Comparison of ENCODE assay signal across 24 cellular contexts in the genomic region with DNA sequence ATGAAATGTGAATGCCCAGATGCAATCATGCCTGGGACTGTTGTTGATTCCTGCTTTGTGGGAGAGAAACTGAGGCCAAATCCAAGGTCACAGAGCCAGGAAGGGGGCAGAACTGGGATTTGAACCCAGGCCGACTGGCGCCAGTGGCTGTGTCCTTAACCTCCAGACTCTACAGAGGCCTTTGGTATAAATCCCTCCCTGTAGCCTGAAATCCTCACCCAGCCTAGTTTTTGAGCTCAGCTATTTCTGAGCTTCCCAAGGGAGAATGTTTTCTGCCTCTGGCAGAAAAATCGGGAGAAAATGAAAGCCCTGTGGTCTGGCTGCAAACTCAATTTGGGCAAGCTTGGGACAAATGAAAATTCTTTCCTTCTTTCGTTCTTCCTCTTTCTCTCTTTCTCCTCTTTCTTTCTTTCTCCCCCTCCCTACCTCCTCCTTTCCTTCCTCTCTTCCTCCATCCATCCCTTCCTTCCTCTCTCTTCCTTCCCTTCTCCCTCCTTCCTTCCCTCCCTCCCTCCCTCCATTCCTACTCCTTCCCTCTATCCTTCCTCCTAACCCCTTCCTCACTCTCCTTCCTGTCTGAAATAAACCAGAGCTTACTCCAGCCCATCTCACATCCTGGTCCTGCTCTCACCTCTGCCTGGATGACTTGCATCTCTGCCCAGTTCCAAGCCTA. TPM values are rescaled to one million over a fixed set of nuclear protein-coding genes. Genes with fewer than 3 reads are reported as not detected.
DNase-seq lines count a peak whose midpoint lies in the region; ATAC-seq and TF ChIP-seq lines count a peak whose summit lies in the region.
"Had no signal": no experiment of that assay in that cellular context is flagged by ENCODE, and none has a peak within 500 bp of the region (broad histone marks: within the 10 kb centered on the region; RNA-seq: fewer than 3 reads in every experiment).

No MANE protein-coding gene starts in this region.

- no peaks in the 10 kb centered on the region for H3K9me3 Mint-ChIP-seq in CD8-positive, alpha-beta memory T cell
- H3K9me3 Mint-ChIP-seq: activated naive CD8-positive, alpha-beta T cell treated with anti-CD3 and anti-CD28 coated beads for 36 hours; nephron progenitor cell had no signal

- H3K27ac ChIP-seq in left ventricle myocardium inferior (replicated peaks), result peak overlapping the region; percentile 16
- H3K27ac ChIP-seq in ascending aorta, result peak overlapping the region; percentile 54 to 66
- H3K27ac ChIP-seq in mesodermal cell (ENCODE audit: low read depth, low read length, severe bottlenecking), result peak overlapping the region; percentile 23
- no peak overlapping the region for H3K27ac ChIP-seq in aorta (ENCODE audit: low read depth in 1 of 2, low read length in 2 of 2)
- no peak overlapping the region for H3K27ac ChIP-seq in CD8-positive, alpha-beta memory T cell (ENCODE audit: low read depth, low read length)
- H3K27ac ChIP-seq: pancreas, suprapubic skin had no signal

- H3K4me1 ChIP-seq in left ventricle myocardium inferior (peaks cover 20% of the 10 kb centered on the region), ascending aorta (peaks cover 8 to 9% of the 10 kb centered on the region in 2 donors), mesodermal cell (ENCODE audit: control insufficient read depth, insufficient read depth, low read length, poor library complexity, severe bottlenecking) (peaks cover 31% of the 10 kb centered on the region), aorta (ENCODE audit: control insufficient read depth in 1 of 2, insufficient read depth in 2 of 2, low read length in 2 of 2) (no peaks in the 10 kb centered on the region)
- H3K4me1 ChIP-seq in CD8-positive, alpha-beta memory T cell (ENCODE audit: insufficient read depth, low read length), result no peaks in the 10 kb centered on the region

- H3K9me3 ChIP-seq in left ventricle myocardium inferior (replicated peaks), result no peaks in the 10 kb centered on the region
- H3K9me3 ChIP-seq in ascending aorta, result no peaks in the 10 kb centered on the region
- no peaks in the 10 kb centered on the region for H3K9me3 ChIP-seq in mesodermal cell (ENCODE audit: control insufficient read depth, low read length)
- H3K9me3 ChIP-seq in aorta (ENCODE audit: control insufficient read depth, low read length), result no peaks in the 10 kb centered on the region
- no peaks in the 10 kb centered on the region for H3K9me3 ChIP-seq in CD8-positive, alpha-beta memory T cell (ENCODE audit: low read length)
- H3K9me3 ChIP-seq: pancreas, suprapubic skin had no signal

- CTCF ChIA-PET in CD8-positive, alpha-beta memory T cell (lab: Charles Lee), result no interaction called here

- intact Hi-C loops in left ventricle myocardium inferior (cut with micrococcal nuclease), result no loop called here
- intact Hi-C loops in cardiac septum (cut with DNase I), result no loop called here
- intact Hi-C loops in ascending aorta (cut with DNase I), result loop anchor here (5.0 kb wide), 1 partner anchor 40 kb away; no protein-coding TSS in a partner anchor
- intact Hi-C loops in aorta (cut with DNase I), result no loop called here
- intact Hi-C loops in left colon (cut with DNase I, micrococcal nuclease), result no loop called here

- peaks cover 10% of the 10 kb centered on the region in 2 donors for H3K27me3 Mint-ChIP-seq in CD8-positive, alpha-beta memory T cell
- H3K27me3 Mint-ChIP-seq: activated CD4-positive, alpha-beta T cell treated with anti-CD3 and anti-CD28 coated beads for 36 hours had no signal

- no peak overlapping the region for H3K4me3 Mint-ChIP-seq in CD8-positive, alpha-beta memory T cell
- H3K4me3 Mint-ChIP-seq: activated CD4-positive, alpha-beta T cell treated with anti-CD3 and anti-CD28 coated beads for 36 hours; activated CD8-positive, alpha-beta T cell treated with anti-CD3 and anti-CD28 coated beads, Interleukin-2, amount 10 ng/mL, durations not matched to agents 7 days and 5 days; activated naive CD8-positive, alpha-beta T cell treated with anti-CD3 and anti-CD28 coated beads for 36 hours; nephron progenitor cell; T-helper 17 cell had no signal

- no peak for DNase-seq in left ventricle myocardium inferior
- DNase-seq in cardiac septum (ENCODE audit: low spot score), result no peak
- no peak for DNase-seq in ascending aorta (ENCODE audit: low spot score in 2 of 2)
- DNase-seq in aorta, result no peak
- no peak for DNase-seq in left colon
- no peak for DNase-seq in CD8-positive, alpha-beta memory T cell
- DNase-seq: activated CD4-positive, alpha-beta T cell treated with anti-CD3 and anti-CD28 coated beads for 36 hours; activated CD8-positive, alpha-beta T cell treated with anti-CD3 and anti-CD28 coated beads, Interleukin-2, amount 10 ng/mL, durations not matched to agents 7 days and 5 days; activated effector memory CD4-positive, alpha-beta T cell treated with Interleukin-2 at 50 U/mL for 16 hours; activated naive CD8-positive, alpha-beta T cell treated with anti-CD3 and anti-CD28 coated beads for 36 hours; DMS53; HCEC 1CT; islet precursor cell; NCI-H1417; NCI-H2081; nephron progenitor cell; pancreas; retina; stimulated activated CD4-positive, alpha-beta T cell treated with anti-CD3 and anti-CD28 coated beads, Interleukin-12 subunit alpha, Interleukin-12 subunit beta, amount 100 ng/mL, for 4 hours; stimulated activated CD4-positive, alpha-beta T cell treated with anti-CD3 and anti-CD28 coated beads, Interleukin-4, amount 100 ng/mL, for 1 hour; T-helper 17 cell had no signal

- ATAC-seq in aorta (ENCODE audit: low FRiP score) (peak; percentile 53), left colon (no peak), GM18511 (IDR thresholded peaks at IDR 0.05; ENCODE audit: unreplicated experiment) (no peak)
- ATAC-seq: activated CD4-positive, alpha-beta T cell treated with anti-CD3 and anti-CD28 coated beads for 36 hours; activated CD8-positive, alpha-beta T cell treated with anti-CD3 and anti-CD28 coated beads, Interleukin-2, amount 10 ng/mL, durations not matched to agents 7 days and 5 days; pancreas; T-helper 17 cell had no signal

- no peaks in the 10 kb centered on the region for H3K36me3 Mint-ChIP-seq in CD8-positive, alpha-beta memory T cell
- H3K36me3 Mint-ChIP-seq: activated naive CD8-positive, alpha-beta T cell treated with anti-CD3 and anti-CD28 coated beads for 36 hours had no signal

- TF ChIP-seq CTCF in left ventricle myocardium inferior (IDR thresholded peaks at IDR 0.05; ENCODE audit: borderline replicate concordance) (no peak), ascending aorta (IDR thresholded peaks at IDR 0.05) (no peak)

- no peak overlapping the region for H3K27ac Mint-ChIP-seq in CD8-positive, alpha-beta memory T cell
- H3K27ac Mint-ChIP-seq: activated CD4-positive, alpha-beta T cell treated with anti-CD3 and anti-CD28 coated beads for 36 hours; activated CD8-positive, alpha-beta T cell treated with anti-CD3 and anti-CD28 coated beads, Interleukin-2, amount 10 ng/mL, durations not matched to agents 7 days and 5 days; activated naive CD8-positive, alpha-beta T cell treated with anti-CD3 and anti-CD28 coated beads for 36 hours; nephron progenitor cell; T-helper 17 cell had no signal

- no peaks in the 10 kb centered on the region for H3K27me3 ChIP-seq in left ventricle myocardium inferior (ENCODE audit: low read depth)
- H3K27me3 ChIP-seq in ascending aorta, result no peaks in the 10 kb centered on the region
- H3K27me3 ChIP-seq in aorta (ENCODE audit: control insufficient read depth in 1 of 2, insufficient read depth in 2 of 2, low read length in 1 of 2), result no peaks in the 10 kb centered on the region
- H3K27me3 ChIP-seq in CD8-positive, alpha-beta memory T cell (ENCODE audit: insufficient read depth, low read length, poor library complexity, severe bottlenecking), result no peaks in the 10 kb centered on the region
- H3K27me3 ChIP-seq: pancreas, suprapubic skin had no signal

- H3K4me3 ChIP-seq in left ventricle myocardium inferior, result no peak overlapping the region
- no peak overlapping the region for H3K4me3 ChIP-seq in ascending aorta
- no peak overlapping the region for H3K4me3 ChIP-seq in mesodermal cell (ENCODE audit: extremely low read depth, insufficient read depth, low read length, poor library complexity, severe bottlenecking)
- no peak overlapping the region for H3K4me3 ChIP-seq in aorta (ENCODE audit: low read length in 2 of 2)
- H3K4me3 ChIP-seq in CD8-positive, alpha-beta memory T cell (ENCODE audit: low read length), result no peak overlapping the region
- H3K4me3 ChIP-seq: pancreas, suprapubic skin had no signal

- H3K36me3 ChIP-seq in left ventricle myocardium inferior (no peaks in the 10 kb centered on the region), ascending aorta (no peaks in the 10 kb centered on the region), mesodermal cell (ENCODE audit: control insufficient read depth, insufficient read depth, low read length) (no peaks in the 10 kb centered on the region), aorta (ENCODE audit: control insufficient read depth in 1 of 2, insufficient read depth in 2 of 2, low read length in 1 of 2) (no peaks in the 10 kb centered on the region)
- H3K36me3 ChIP-seq in CD8-positive, alpha-beta memory T cell (ENCODE audit: insufficient read depth, low read length), result no peaks in the 10 kb centered on the region
- H3K36me3 ChIP-seq: pancreas, suprapubic skin had no signal

- 92% methylated on average over 4 of the region's 4 CpGs for WGBS in mesodermal cell (ENCODE audit: insufficient coverage in 2 of 2), 2 experiments
- 8 to 10% methylated on average over 4 of the region's 4 CpGs for WGBS in aorta, 2 donors

- H3K4me1 Mint-ChIP-seq in CD8-positive, alpha-beta memory T cell, result peaks cover 0 to under 1% (median 0%) of the 10 kb centered on the region in 3 donors

- POLR2A ChIA-PET in CD8-positive, alpha-beta memory T cell (lab: Charles Lee), result interaction anchor here (0.6 kb wide), 1 partner anchor 21 kb away, joined by 7 read pairs; no protein-coding TSS in a partner anchor

RNA-seq across cellular contexts. Expression of gene SNAI1, which starts 34.9 kb away (rescaled TPM):
- total RNA-seq in left ventricle myocardium inferior (0.69 TPM), cardiac septum (4.3 TPM), ascending aorta (64.4 TPM), aorta (10 to 100 TPM; 10.4 to 44.7 TPM), left colon (under 1 TPM; 0.25 to 0.46 TPM)
- polyA plus RNA-seq in mesodermal cell (2013, experiment 1 of 2), result 62.2 TPM
- polyA plus RNA-seq in mesodermal cell (2013, experiment 2 of 2), result 48.4 TPM
- polyA plus RNA-seq in aorta, result 1 to 10 TPM; 7.8 to 8.3 TPM
- total RNA-seq in CD8-positive, alpha-beta memory T cell, result under 1 TPM; 0.42 to 0.49 TPM
- 0.60 TPM for polyA plus RNA-seq in CD8-positive, alpha-beta memory T cell

Comparison
In these comparisons a context has a peak if more than half of its experiments do, and no peak if none do; other contexts are left out.
1. H3K27ac ChIP-seq: peak in left ventricle myocardium inferior (single experiment), ascending aorta (2 of 2) and mesodermal cell (single experiment); none in aorta (0 of 2) and CD8-positive, alpha-beta memory T cell (single experiment).